Comparison of ENCODE assay signal across 8 cellular contexts in the genomic region with DNA sequence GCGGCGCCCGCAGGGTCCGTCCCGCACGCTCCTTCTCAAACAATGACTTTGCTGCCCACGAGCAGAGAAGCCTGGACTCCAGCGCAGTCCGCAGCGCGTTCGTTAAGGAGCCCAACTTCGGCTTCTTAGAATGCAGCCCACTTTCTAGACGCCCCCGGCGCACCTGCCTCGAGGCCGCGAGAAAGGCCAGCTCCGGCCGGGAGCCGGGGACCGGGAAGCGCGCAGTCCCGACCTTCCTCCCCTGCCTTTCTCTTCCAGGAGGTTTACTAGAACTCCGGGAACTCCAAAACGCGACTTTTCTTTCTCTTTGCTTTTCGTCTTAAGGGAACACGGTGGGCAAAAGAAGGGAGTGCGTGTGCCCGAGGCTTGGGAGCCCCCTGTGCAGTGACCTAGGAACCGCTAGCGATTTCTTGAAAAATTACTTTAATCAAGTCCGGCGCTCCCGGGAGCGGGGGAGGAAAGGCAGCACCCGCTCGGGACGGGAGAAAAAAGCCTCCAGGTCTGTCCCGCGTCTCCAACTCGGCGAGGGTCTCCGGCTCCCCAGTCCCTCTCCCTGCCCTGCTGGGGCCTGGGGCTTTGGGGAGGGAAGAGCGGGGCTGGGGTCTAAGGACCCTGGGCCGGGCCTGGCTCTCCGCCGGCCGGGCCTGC. TPM values are rescaled to one million over a fixed set of nuclear protein-coding genes. Genes with fewer than 3 reads are reported as not detected.
A peak's percentile ranks its signal among the peaks of the same experiment; 100 is the strongest.
DNase-seq lines count a peak whose midpoint lies in the region; ATAC-seq and TF ChIP-seq lines count a peak whose summit lies in the region.

No MANE protein-coding gene starts in this region.

- POLR2A ChIA-PET in Caco-2 (lab: Charles Lee), result interaction anchor here (1.3 kb wide), 1 partner anchor 33 kb away, joined by 9 read pairs; no protein-coding TSS in a partner anchor

- peak overlapping the region; percentile 81 to 94 for H3K9ac ChIP-seq in colonic mucosa (ENCODE audit: low read depth in 2 of 2, low read length in 2 of 2)

- peaks cover 35% of the 10 kb centered on the region for H3K4me1 ChIP-seq in Caco-2
- H3K4me1 ChIP-seq in colonic mucosa, result peaks cover 5% of the 10 kb centered on the region

- CTCF ChIA-PET in Caco-2 (lab: Charles Lee), result interaction anchor here (2.1 kb wide), 1 partner anchor 74 kb away, joined by 7 read pairs; no protein-coding TSS in a partner anchor

- TSS peak; percentile 19 for BruUV-seq in Caco-2 (replicated peaks; lab: Mats Ljungman, UMichigan)

- H3K4me3 Mint-ChIP-seq in Caco-2 (ENCODE audit: unreplicated experiment), result peak overlapping the region; percentile 100
- peak overlapping the region; percentile 44 to 82 (median 75) for H3K4me3 Mint-ChIP-seq in IgD-negative memory B cell
- H3K4me3 Mint-ChIP-seq in nephron progenitor cell, result peak overlapping the region; percentile 83

- intact Hi-C loops in Caco-2 (cut with micrococcal nuclease; ENCODE audit: unreplicated experiment) (loop anchor here (1.0 kb wide), 1 partner anchor 32 kb away; no protein-coding TSS in a partner anchor), colonic mucosa (cut with DNase I) (no loop called here)

- H3K9me3 Mint-ChIP-seq in Caco-2 (ENCODE audit: unreplicated experiment), result no peaks in the 10 kb centered on the region
- H3K9me3 Mint-ChIP-seq in IgD-negative memory B cell, result peaks cover 0 to under 1% (median 0%) of the 10 kb centered on the region in 3 donors
- no peaks in the 10 kb centered on the region for H3K9me3 Mint-ChIP-seq in nephron progenitor cell

- H3K36me3 Mint-ChIP-seq in Caco-2 (ENCODE audit: insufficient read depth, unreplicated experiment), result peaks cover 52% of the 10 kb centered on the region
- H3K36me3 Mint-ChIP-seq in IgD-negative memory B cell, result no peaks in the 10 kb centered on the region
- no peaks in the 10 kb centered on the region for H3K36me3 Mint-ChIP-seq in nephron progenitor cell (ENCODE audit: low read depth)

- H3K4me1 Mint-ChIP-seq in Caco-2 (ENCODE audit: low read depth, unreplicated experiment) (peaks cover 34% of the 10 kb centered on the region), IgD-negative memory B cell (peaks cover 16 to 19% (median 17%) of the 10 kb centered on the region in 3 donors), nephron progenitor cell (peaks cover 40% of the 10 kb centered on the region)

- peak overlapping the region; percentile 69 for H3K27ac ChIP-seq in colonic mucosa

- TF ChIP-seq CTCF in Caco-2 (IDR thresholded peaks at IDR 0.05; ENCODE audit: insufficient read depth in 1 of 2, low read depth in 1 of 2, low read length in 1 of 2, severe bottlenecking in 1 of 2, unreplicated experiment in 1 of 2), result no peak
- no peak for TF ChIP-seq CTCF in colonic mucosa (IDR thresholded peaks at IDR 0.05)
- TF ChIP-seq CTCF in nephron progenitor cell (IDR thresholded peaks at IDR 0.05), result no peak
- no peak for TF ChIP-seq CTCF in omental fat pad (IDR thresholded peaks at IDR 0.05)

- H3K27me3 Mint-ChIP-seq in Caco-2 (ENCODE audit: insufficient read depth, unreplicated experiment) (no peaks in the 10 kb centered on the region), IgD-negative memory B cell (peaks cover 68% of the 10 kb centered on the region), nephron progenitor cell (ENCODE audit: low read depth, poor library complexity) (peaks cover 99% of the 10 kb centered on the region)

- H3K36me3 ChIP-seq in Caco-2 (ENCODE audit: control insufficient read depth, insufficient read depth, low read length) (peaks cover 2% of the 10 kb centered on the region), colonic mucosa (no peaks in the 10 kb centered on the region)

- H3K4me3 ChIP-seq in Caco-2 (ENCODE audit: low read depth, low read length), result peak overlapping the region; percentile 64
- H3K4me3 ChIP-seq in colonic mucosa, result peak overlapping the region; percentile 49

- DNase-seq in Caco-2 (peak; percentile 56 to 61), colonic mucosa (no peak), nephron progenitor cell (peak; percentile 49), H4 (ENCODE audit: low spot score) (no peak), omental fat pad (ENCODE audit: low spot score) (no peak), Kasumi-1 (lab: John Stamatoyannopoulos, UW) (no peak), pons (ENCODE audit: low spot score) (no peak)

- H3K9me3 ChIP-seq in Caco-2 (no peaks in the 10 kb centered on the region), colonic mucosa (no peaks in the 10 kb centered on the region)

- no peak for ATAC-seq in omental fat pad (ENCODE audit: low FRiP score)

- no peaks in the 10 kb centered on the region for H3K27me3 ChIP-seq in Caco-2 (replicated peaks; ENCODE audit: control insufficient read depth, insufficient read depth, low read length)
- H3K27me3 ChIP-seq in colonic mucosa, result peaks cover 29% of the 10 kb centered on the region

- peak overlapping the region; percentile 100 for H3K27ac Mint-ChIP-seq in Caco-2 (ENCODE audit: unreplicated experiment)
- peak overlapping the region; percentile 31 to 60 (median 51) for H3K27ac Mint-ChIP-seq in IgD-negative memory B cell
- H3K27ac Mint-ChIP-seq in nephron progenitor cell, result no peak overlapping the region

RNA-seq across cellular contexts. Expression of a gene that starts 2.6 kb away (rescaled TPM):
- 36.9 TPM in 2 replicates for total RNA-seq in Caco-2 (2022)
- not detected for polyA plus RNA-seq in IgD-negative memory B cell
- 10 to 100 TPM; 28.0 to 34.8 TPM for total RNA-seq in colonic mucosa
- total RNA-seq in H4 (2014; rRNA removed; shearing (Covaris generic)), result not detected in 2 replicates
- not detected for total RNA-seq in omental fat pad

Comparison
In these comparisons a context has a peak if more than half of its experiments do, and no peak if none do; other contexts are left out.
1. DNase-seq: peak in Caco-2 (2 of 2) and nephron progenitor cell (single experiment); none in colonic mucosa (single experiment), H4 (single experiment), omental fat pad (single experiment), Kasumi-1 (0 of 2) and pons (single experiment).
2. RNA of a gene that starts 2.6 kb away (total RNA-seq): 36.9 TPM in Caco-2 and 28.0 to 34.8 TPM in colonic mucosa; not detected in H4 and not detected in omental fat pad; every median in the first group is over 10 times any median in the second.
3. Peak in every context shown above with its lines, with median percentiles within 50 percentile points of each other: H3K4me3 Mint-ChIP-seq.